Comparison of ENCODE assay signal across 2 cellular contexts in the genomic region with DNA sequence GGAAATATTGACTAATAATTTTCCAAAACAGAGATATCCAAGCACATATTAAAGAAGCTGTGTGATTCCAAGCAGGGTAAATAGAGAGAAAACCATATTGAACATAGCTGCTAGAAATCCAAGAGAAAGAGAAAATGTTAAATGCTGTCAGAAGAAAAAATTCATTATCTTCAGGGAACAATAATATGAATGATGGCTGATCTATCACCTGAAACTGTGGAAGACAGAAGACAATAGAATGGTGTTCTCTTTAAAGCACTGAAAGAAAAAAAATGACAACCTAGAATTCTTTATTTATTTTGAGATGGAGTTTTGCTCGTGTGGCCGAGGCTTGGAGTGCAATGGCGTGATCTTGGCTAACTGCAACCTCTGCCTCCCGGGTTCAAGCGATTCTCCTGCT.
TF ChIP-seq lines count a peak whose summit lies in the region.

No MANE protein-coding gene starts in this region.

TF ChIP-seq in HepG2, 621 proteins besides CTCF, POLR2A, EP300 and RAD21:
- TF ChIP-seq MIER2 (CRISPR knock-in tag; IDR thresholded peaks at IDR 0.05), result no peak
- TF ChIP-seq ZNF317 (CRISPR knock-in tag; IDR thresholded peaks at IDR 0.05), result peak; percentile 93
TF ChIP-seq in HepG2: peak in this region for 1.

TF ChIP-seq in GM12891, 5 proteins besides CTCF, POLR2A, EP300 and RAD21:
- TF ChIP-seq PAX5 (IDR thresholded peaks at IDR 0.05; ENCODE audit: insufficient read depth, low read length, severe bottlenecking), result no peak
- no peak for TF ChIP-seq TAF1 (IDR thresholded peaks at IDR 0.05; ENCODE audit: low read depth, low read length)
- no peak for TF ChIP-seq POLR2AphosphoS5 (IDR thresholded peaks at IDR 0.05; ENCODE audit: low read depth, low read length)
- no peak for TF ChIP-seq SPI1 (IDR thresholded peaks at IDR 0.05; ENCODE audit: low read depth, low read length)
- no peak for TF ChIP-seq POU2F2 (IDR thresholded peaks at IDR 0.05; ENCODE audit: low read depth, low read length)
